ENCODE assay signal across 13 cellular contexts in the genomic region with DNA sequence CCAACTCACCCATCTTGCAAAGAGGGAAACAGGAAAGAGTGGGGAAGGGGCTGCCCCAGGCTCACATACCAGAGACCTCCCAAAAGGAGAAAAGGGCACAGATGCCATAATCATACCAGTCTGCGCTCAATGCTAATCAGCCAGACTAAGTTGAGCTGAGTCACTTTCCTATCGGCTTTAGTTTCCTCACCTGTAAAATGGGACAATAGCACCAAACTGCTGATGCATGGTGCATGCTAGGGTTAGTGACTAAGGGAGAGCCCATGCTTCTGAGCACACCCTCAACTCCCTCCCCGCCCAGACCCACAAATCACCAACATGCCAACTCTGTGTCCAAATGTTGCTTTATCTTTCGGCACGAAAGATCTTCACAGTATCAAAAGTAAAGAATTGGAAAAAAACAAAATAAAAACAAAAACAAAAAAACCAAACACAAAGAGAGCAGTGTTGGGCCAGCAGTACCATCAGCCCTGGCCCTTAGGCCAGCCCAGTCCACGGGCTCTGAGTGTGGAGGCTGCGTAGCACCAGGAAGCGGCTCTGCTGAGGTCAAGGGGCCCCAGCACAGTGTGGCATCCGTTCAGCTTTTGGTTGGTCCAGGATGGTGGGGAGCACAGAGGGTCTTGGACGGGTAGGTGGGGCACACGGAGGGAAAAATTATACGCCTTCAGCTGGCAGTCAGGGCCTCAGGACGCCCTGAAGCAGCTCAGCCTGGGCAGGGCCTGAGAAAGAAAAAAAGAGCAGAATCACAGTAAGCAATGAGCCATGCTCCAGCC. TPM values are rescaled to one million over a fixed set of nuclear protein-coding genes. Genes with fewer than 3 reads are reported as not detected.
DNase-seq lines count a peak whose midpoint lies in the region; ATAC-seq, FAIRE-seq and TF ChIP-seq lines count a peak whose summit lies in the region.
"Had no signal": no experiment of that assay in that cellular context is flagged by ENCODE, and none has a peak within 500 bp of the region (broad histone marks: within the 10 kb centered on the region; RNA-seq: fewer than 3 reads in every experiment).

No MANE protein-coding gene starts in this region.

- no peak overlapping the region for H2AFZ ChIP-seq in Karpas-422 (ENCODE audit: low read length)

- H3K9me3 ChIP-seq in Karpas-422 (ENCODE audit: low read length), result no peaks in the 10 kb centered on the region
- H3K9me3 ChIP-seq in sigmoid colon, result no peaks in the 10 kb centered on the region
- H3K9me3 ChIP-seq: tibial nerve had no signal

- DNase-seq in activated CD8-positive, alpha-beta memory T cell treated with anti-CD3 and anti-CD28 coated beads, Interleukin-2, amount 10 ng/mL, durations not matched to agents 7 days and 5 days, result no peak
- DNase-seq in activated CD8-positive, alpha-beta memory T cell treated with anti-CD3 and anti-CD28 coated beads, Interleukin-2, amount 50 U/mL, for 4 hours, result no peak
- no peak for DNase-seq in Karpas-422
- no peak for DNase-seq in central memory CD8-positive, alpha-beta T cell (ENCODE audit: low spot score in 2 of 2)
- peak; percentile 52 for DNase-seq in sigmoid colon
- DNase-seq in sciatic nerve (ENCODE audit: low spot score), result no peak
- DNase-seq in activated effector memory CD4-positive, alpha-beta T cell treated with Interleukin-2 at 50 U/mL for 16 hours, result no peak
- no peak for DNase-seq in GM12892 (ENCODE audit: insufficient read length)
- DNase-seq: activated CD8-positive, alpha-beta memory T cell treated with anti-CD3 and anti-CD28 coated beads, Interleukin-2, amount 50 U/mL, for 48 hours; mesendoderm; NCI-H2107 had no signal

- no peak for TF ChIP-seq EP300 in sigmoid colon (IDR thresholded peaks at IDR 0.05)

- H3K79me2 ChIP-seq in Karpas-422 (ENCODE audit: low read length), result peaks cover 31% of the 10 kb centered on the region

- no peaks in the 10 kb centered on the region for H3K9me2 ChIP-seq in Karpas-422 (replicated peaks; ENCODE audit: insufficient read depth, low read length)

- H3K4me3 ChIP-seq in Karpas-422 (ENCODE audit: low read length) (peak overlapping the region; percentile 46; the same call in 1 of the 2 replicates), sigmoid colon (no peak overlapping the region)
- H3K4me3 ChIP-seq: tibial nerve had no signal

- peaks cover 53% of the 10 kb centered on the region for H3K4me1 Mint-ChIP-seq in activated CD8-positive, alpha-beta memory T cell treated with anti-CD3 and anti-CD28 coated beads, Interleukin-2, amount 10 ng/mL, durations not matched to agents 7 days and 5 days
- peaks cover 52% of the 10 kb centered on the region for H3K4me1 Mint-ChIP-seq in central memory CD8-positive, alpha-beta T cell

- peaks cover 42% of the 10 kb centered on the region for H3K4me1 ChIP-seq in Karpas-422 (ENCODE audit: low read length)
- H3K4me1 ChIP-seq in sigmoid colon, result peaks cover 0 to 32% (median 16%) of the 10 kb centered on the region in 4 donors

- intact Hi-C loops in sigmoid colon (cut with DNase I), result loop anchor here (10.0 kb wide), 1 partner anchor 205 kb away; a partner anchor contains a TSS
- intact Hi-C loops in sciatic nerve (cut with DNase I), result no loop called here

- peak overlapping the region; percentile 15 for H3K27ac Mint-ChIP-seq in activated CD8-positive, alpha-beta memory T cell treated with anti-CD3 and anti-CD28 coated beads, Interleukin-2, amount 10 ng/mL, durations not matched to agents 7 days and 5 days
- H3K27ac Mint-ChIP-seq in central memory CD8-positive, alpha-beta T cell (ENCODE audit: low read depth), result peak overlapping the region; percentile 86

- H3K27ac ChIP-seq in Karpas-422 (ENCODE audit: low read length), result 0 out of 2 replicates have a peak overlapping the region, but pooled peaks have one; percentile 17
- peak overlapping the region in 1 of 4 donors; percentile 54 for H3K27ac ChIP-seq in sigmoid colon
- H3K27ac ChIP-seq: tibial nerve had no signal

- no peaks in the 10 kb centered on the region for H3K9me3 Mint-ChIP-seq in activated CD8-positive, alpha-beta memory T cell treated with anti-CD3 and anti-CD28 coated beads, Interleukin-2, amount 10 ng/mL, durations not matched to agents 7 days and 5 days (ENCODE audit: low read depth)
- no peaks in the 10 kb centered on the region for H3K9me3 Mint-ChIP-seq in central memory CD8-positive, alpha-beta T cell

- no peaks in the 10 kb centered on the region for H3K27me3 Mint-ChIP-seq in activated CD8-positive, alpha-beta memory T cell treated with anti-CD3 and anti-CD28 coated beads, Interleukin-2, amount 10 ng/mL, durations not matched to agents 7 days and 5 days
- no peaks in the 10 kb centered on the region for H3K27me3 Mint-ChIP-seq in central memory CD8-positive, alpha-beta T cell

- peak overlapping the region; percentile 32 for H3K4me2 ChIP-seq in Karpas-422 (ENCODE audit: low read depth, low read length, poor library complexity, severe bottlenecking)

- TF ChIP-seq POLR2A in sigmoid colon (IDR thresholded peaks at IDR 0.05) (no peak), GM12892 (IDR thresholded peaks at IDR 0.05; ENCODE audit: low read depth, low read length) (no peak)

- CTCF ChIA-PET in activated CD8-positive, alpha-beta memory T cell treated with anti-CD3 and anti-CD28 coated beads, Interleukin-2, amount 10 ng/mL, durations not matched to agents 7 days and 5 days (lab: Charles Lee), result interaction anchor here (1.2 to 1.5 kb wide), 2 partner anchors 18 to 129 kb away, joined by 3 to 4 read pairs; no protein-coding TSS in a partner anchor

- H3K36me3 ChIP-seq in Karpas-422 (ENCODE audit: insufficient read depth, low read length) (peaks cover 14% of the 10 kb centered on the region; the same call in 1 of the 2 replicates), sigmoid colon (peaks cover 30 to 68% (median 48%) of the 10 kb centered on the region in 4 donors)

- ATAC-seq in activated CD8-positive, alpha-beta memory T cell treated with anti-CD3 and anti-CD28 coated beads, Interleukin-2, amount 10 ng/mL, durations not matched to agents 7 days and 5 days, result no peak
- ATAC-seq in central memory CD8-positive, alpha-beta T cell (replicated peaks; ENCODE audit: extremely low read depth, poor library complexity, severe bottlenecking), result no peak
- ATAC-seq in sciatic nerve, result no peak

- no peak overlapping the region for H3K4me3 Mint-ChIP-seq in activated CD8-positive, alpha-beta memory T cell treated with anti-CD3 and anti-CD28 coated beads, Interleukin-2, amount 10 ng/mL, durations not matched to agents 7 days and 5 days
- H3K4me3 Mint-ChIP-seq in central memory CD8-positive, alpha-beta T cell, result peak overlapping the region; percentile 29

- FAIRE-seq in GM12892 (lab: Jason Lieb, UNC), result no peak
- FAIRE-seq: GM18507 had no signal

- peaks cover 19% of the 10 kb centered on the region for H3K36me3 Mint-ChIP-seq in activated CD8-positive, alpha-beta memory T cell treated with anti-CD3 and anti-CD28 coated beads, Interleukin-2, amount 10 ng/mL, durations not matched to agents 7 days and 5 days
- peaks cover 24% of the 10 kb centered on the region for H3K36me3 Mint-ChIP-seq in central memory CD8-positive, alpha-beta T cell (ENCODE audit: insufficient read depth)

- WGBS in sigmoid colon, 2 donors, result 84 to 92% methylated on average over 13 of the region's 13 CpGs

- TF ChIP-seq CTCF in sigmoid colon (IDR thresholded peaks at IDR 0.05), result no peak

- peak overlapping the region; percentile 48 for H3K9ac ChIP-seq in Karpas-422 (ENCODE audit: low read length)

- H3K27me3 ChIP-seq in Karpas-422 (ENCODE audit: low read length) (no peaks in the 10 kb centered on the region), sigmoid colon (no peaks in the 10 kb centered on the region)
- H3K27me3 ChIP-seq: tibial nerve had no signal

- 0 out of 2 replicates have a peak, but pooled peaks cover 3% of the 10 kb centered on the region for H4K20me1 ChIP-seq in Karpas-422 (ENCODE audit: insufficient read depth, low read depth, low read length)

RNA-seq across cellular contexts. Expression of a gene that starts 2.9 kb away (rescaled TPM):
- total RNA-seq in activated CD8-positive, alpha-beta memory T cell treated with anti-CD3 and anti-CD28 coated beads, Interleukin-2, amount 10 ng/mL, durations not matched to agents 7 days and 5 days, result 100 to 1,000 TPM; 126 to 130 TPM
- 104 and 195 TPM in 2 replicates for total RNA-seq in Karpas-422 (2014; rRNA removed; shearing (Covaris generic); ENCODE audit: low replicate concordance)
- 10 to 100 TPM; 47.8 to 55.1 (median 51.6) TPM for total RNA-seq in sigmoid colon
- 10 to 100 TPM; 69.7 to 78.4 (median 72.6) TPM for polyA plus RNA-seq in sigmoid colon
- total RNA-seq in sciatic nerve, result 68.2 TPM
- 112 TPM for polyA plus RNA-seq in GM12892 (2012; ENCODE audit: missing spikeins)

RNA-seq across cellular contexts. Expression of a gene that starts 10.0 kb away (rescaled TPM):
- 1 to 10 TPM; 3.3 to 5.7 TPM for total RNA-seq in activated CD8-positive, alpha-beta memory T cell treated with anti-CD3 and anti-CD28 coated beads, Interleukin-2, amount 10 ng/mL, durations not matched to agents 7 days and 5 days
- 138 and 188 TPM in 2 replicates for total RNA-seq in Karpas-422 (2014; rRNA removed; shearing (Covaris generic); ENCODE audit: low replicate concordance)
- total RNA-seq in sigmoid colon (1 to 10 TPM; 4.6 to 8.0 (median 6.5) TPM), sciatic nerve (16.2 TPM)
- 10 to 100 TPM in 1 of 3 donors, 1 to 10 TPM in 2; 3.0 to 20.2 (median 7.2) TPM for polyA plus RNA-seq in sigmoid colon
- 27.7 TPM for polyA plus RNA-seq in GM12892 (2012; ENCODE audit: missing spikeins)

RNA-seq across cellular contexts. Expression of a gene that starts 22.2 kb away (rescaled TPM):
- total RNA-seq in activated CD8-positive, alpha-beta memory T cell treated with anti-CD3 and anti-CD28 coated beads, Interleukin-2, amount 10 ng/mL, durations not matched to agents 7 days and 5 days, result 10 to 100 TPM; 72.9 to 81.2 TPM
- 53.6 and 138 TPM in 2 replicates for total RNA-seq in Karpas-422 (2014; rRNA removed; shearing (Covaris generic); ENCODE audit: low replicate concordance)
- total RNA-seq in sigmoid colon, result 100 to 1,000 TPM; 274 to 923 (median 482) TPM
- 10 to 100 TPM in 2 of 3 donors, 1 to 10 TPM in 1; 7.2 to 58.5 (median 14.4) TPM for polyA plus RNA-seq in sigmoid colon
- 144 TPM for total RNA-seq in sciatic nerve
- 12.2 TPM for polyA plus RNA-seq in GM12892 (2012; ENCODE audit: missing spikeins)

RNA-seq across cellular contexts. Expression of a gene that starts 34.7 kb away (rescaled TPM):
- 100 to 1,000 TPM in 1 of 2 experiments, 10 to 100 TPM in 1; 77.5 to 116 TPM for total RNA-seq in activated CD8-positive, alpha-beta memory T cell treated with anti-CD3 and anti-CD28 coated beads, Interleukin-2, amount 10 ng/mL, durations not matched to agents 7 days and 5 days
- 48.3 and 59.6 TPM in 2 replicates for total RNA-seq in Karpas-422 (2014; rRNA removed; shearing (Covaris generic); ENCODE audit: low replicate concordance)
- total RNA-seq in sigmoid colon (10 to 100 TPM; 39.6 to 82.8 (median 43.9) TPM), sciatic nerve (113 TPM)
- polyA plus RNA-seq in sigmoid colon, result 10 to 100 TPM in 2 of 3 donors, 1 to 10 TPM in 1; 9.0 to 87.4 (median 10.2) TPM
- 43.8 TPM for polyA plus RNA-seq in GM12892 (2012; ENCODE audit: missing spikeins)

RNA-seq across cellular contexts. Expression of a gene that starts 46.2 kb away (rescaled TPM):
- 100 to 1,000 TPM in 1 of 2 experiments, 10 to 100 TPM in 1; 81.5 to 128 TPM for total RNA-seq in activated CD8-positive, alpha-beta memory T cell treated with anti-CD3 and anti-CD28 coated beads, Interleukin-2, amount 10 ng/mL, durations not matched to agents 7 days and 5 days
- total RNA-seq in Karpas-422 (2014; rRNA removed; shearing (Covaris generic); ENCODE audit: low replicate concordance), result 29.1 and 72.7 TPM in 2 replicates
- total RNA-seq in sigmoid colon, result 10 to 100 TPM; 54.8 to 100.0 (median 82.3) TPM
- 10 to 100 TPM in 2 of 3 donors, 1 to 10 TPM in 1; 6.0 to 22.2 (median 16.9) TPM for polyA plus RNA-seq in sigmoid colon
- total RNA-seq in sciatic nerve, result 63.5 TPM
- polyA plus RNA-seq in GM12892 (2012; ENCODE audit: missing spikeins), result 6.8 TPM
